ENCODE assay signal across 16 cellular contexts in genomic region chr7:127845497-127846214, GRCh38.
DNase-seq lines count a peak whose midpoint lies in the region; ATAC-seq, FAIRE-seq and TF ChIP-seq lines count a peak whose summit lies in the region.
"Had no signal": no experiment of that assay in that cellular context is flagged by ENCODE, and none has a peak within 500 bp of the region (broad histone marks: within the 10 kb centered on the region; RNA-seq: fewer than 3 reads in every experiment).

No MANE protein-coding gene starts in this region.

- no peak for FAIRE-seq in D721Med (lab: Jason Lieb, UNC)
- FAIRE-seq: RCC 7860 had no signal

- POLR2A ChIA-PET in WTC11 (lab: Charles Lee) = no interaction called here
- POLR2A ChIA-PET in GM10248 (lab: Yijun Ruan, JAX) = no interaction called here

- peaks cover 37% of the 10 kb centered on the region for H3K4me1 ChIP-seq in KMS-11 (ENCODE audit: low read depth, poor library complexity, severe bottlenecking)

- DNase-seq in NCI-H524 treated with DMSO at 0.1 percent for 48 hours (lab: John Stamatoyannopoulos, UW) = peak; percentile 22
- DNase-seq in endothelial cell (ENCODE audit: low spot score) = no peak
- peak; percentile 27 for DNase-seq in pons (ENCODE audit: low spot score)
- no peak for DNase-seq in WTC11 (ENCODE audit: low spot score)
- no peak for DNase-seq in GM10248 (ENCODE audit: extremely low spot score)
- no peak for DNase-seq in GOT3 (lab: John Stamatoyannopoulos, UW)
- DNase-seq in D721Med (ENCODE audit: insufficient read length, low spot score) = no peak
- DNase-seq: activated naive CD8-positive, alpha-beta T cell treated with anti-CD3 and anti-CD28 coated beads, Interleukin-2, amount 10 ng/mL, durations not matched to agents 7 days and 5 days; activated T-cell treated with anti-CD3 and anti-CD28 coated beads for 4 hours; dermis blood vessel endothelial cell; NCI-H345; occipital lobe; T-cell had no signal

- H3K4me1 Mint-ChIP-seq in endothelial cell (ENCODE audit: unreplicated experiment) = peaks cover 62% of the 10 kb centered on the region
- H3K4me1 Mint-ChIP-seq in WTC11 = peaks cover 30% of the 10 kb centered on the region

- TF ChIP-seq CTCF in KMS-11 (conservative IDR thresholded peaks at IDR 0.05; ENCODE audit: low read depth, low read length) (no peak), endothelial cell (IDR thresholded peaks at IDR 0.05; ENCODE audit: unreplicated experiment) (no peak), WTC11 (IDR thresholded peaks at IDR 0.05) (no peak), GM10248 (IDR thresholded peaks at IDR 0.05; ENCODE audit: control extremely low read depth, extremely low read depth, low read depth, missing control alignments) (no peak), D721Med (IDR thresholded peaks at IDR 0.05; ENCODE audit: insufficient read depth, missing control alignments) (no peak)

- H4K20me1 ChIP-seq in KMS-11 (ENCODE audit: insufficient read depth) = 0 out of 2 replicates have a peak, but pooled peaks cover 8% of the 10 kb centered on the region

- peaks cover 1% of the 10 kb centered on the region for H3K27me3 Mint-ChIP-seq in endothelial cell (ENCODE audit: unreplicated experiment)
- no peaks in the 10 kb centered on the region for H3K27me3 Mint-ChIP-seq in WTC11 (ENCODE audit: low read depth)
- H3K27me3 Mint-ChIP-seq: activated naive CD8-positive, alpha-beta T cell treated with anti-CD3 and anti-CD28 coated beads, Interleukin-2, amount 10 ng/mL, durations not matched to agents 7 days and 5 days; T-cell had no signal

- CTCF ChIA-PET in WTC11 (lab: Charles Lee) = no interaction called here
- CTCF ChIA-PET in GM10248 (lab: Yijun Ruan, JAX) = no interaction called here

- peak overlapping the region; percentile 22 for H3K27ac Mint-ChIP-seq in endothelial cell (ENCODE audit: unreplicated experiment)
- no peak overlapping the region for H3K27ac Mint-ChIP-seq in WTC11
- H3K27ac Mint-ChIP-seq: activated naive CD8-positive, alpha-beta T cell treated with anti-CD3 and anti-CD28 coated beads, Interleukin-2, amount 10 ng/mL, durations not matched to agents 7 days and 5 days; T-cell had no signal

- H3K4me3 Mint-ChIP-seq in endothelial cell (ENCODE audit: unreplicated experiment) = peak overlapping the region; percentile 6
- H3K4me3 Mint-ChIP-seq in WTC11 = no peak overlapping the region
- H3K4me3 Mint-ChIP-seq: activated naive CD8-positive, alpha-beta T cell treated with anti-CD3 and anti-CD28 coated beads, Interleukin-2, amount 10 ng/mL, durations not matched to agents 7 days and 5 days; T-cell had no signal

- H3K79me2 ChIP-seq in KMS-11 (ENCODE audit: insufficient read depth, low read depth) = no peaks in the 10 kb centered on the region

- H3K36me3 Mint-ChIP-seq in endothelial cell (ENCODE audit: low read depth, unreplicated experiment) = peaks cover 42% of the 10 kb centered on the region
- H3K36me3 Mint-ChIP-seq in WTC11 = peaks cover 2% of the 10 kb centered on the region; the same call in 1 of the 2 replicates

- H3K9me3 Mint-ChIP-seq in endothelial cell (ENCODE audit: unreplicated experiment) = no peaks in the 10 kb centered on the region
- H3K9me3 Mint-ChIP-seq in WTC11 = no peaks in the 10 kb centered on the region
- H3K9me3 Mint-ChIP-seq: activated naive CD8-positive, alpha-beta T cell treated with anti-CD3 and anti-CD28 coated beads, Interleukin-2, amount 10 ng/mL, durations not matched to agents 7 days and 5 days; T-cell had no signal

- H3K9ac ChIP-seq in KMS-11 = no peak overlapping the region

- peak overlapping the region; percentile 26; the same call in 1 of the 2 replicates for H3K4me2 ChIP-seq in KMS-11

- H3K27ac ChIP-seq in KMS-11 = peak overlapping the region; percentile 17
- H3K27ac ChIP-seq: thoracic aorta had no signal

- no peak overlapping the region for H2AFZ ChIP-seq in KMS-11 (ENCODE audit: low read depth)

- ATAC-seq in WTC11 = no peak
- ATAC-seq: T-cell had no signal

- H3K4me3 ChIP-seq in KMS-11 (IDR thresholded peaks at IDR 0.05; ENCODE audit: insufficient read depth, low read depth, low read length) = no peak overlapping the region
- H3K4me3 ChIP-seq: thoracic aorta had no signal

- H3K36me3 ChIP-seq in KMS-11 (ENCODE audit: insufficient read depth) = peaks cover 9% of the 10 kb centered on the region; the same call in 1 of the 2 replicates
- H3K36me3 ChIP-seq: thoracic aorta had no signal

- H3K27me3 ChIP-seq in KMS-11 (ENCODE audit: insufficient read depth, low read depth) = no peaks in the 10 kb centered on the region

TF ChIP-seq in WTC11, 78 proteins besides CTCF, POLR2A, EP300 and RAD21 (continues in another document):
- TF ChIP-seq NR1H2 (CRISPR knock-in tag; IDR thresholded peaks at IDR 0.05) (no peak), ZNF416 (CRISPR knock-in tag; IDR thresholded peaks at IDR 0.05) (no peak), CREB1 (CRISPR knock-in tag; IDR thresholded peaks at IDR 0.05) (no peak), MLX (CRISPR knock-in tag; IDR thresholded peaks at IDR 0.05) (no peak), RELA (CRISPR knock-in tag; IDR thresholded peaks at IDR 0.05; ENCODE audit: borderline replicate concordance) (no peak), KAT7 (CRISPR knock-in tag; IDR thresholded peaks at IDR 0.05; ENCODE audit: borderline replicate concordance) (no peak), ZNF512 (CRISPR knock-in tag; IDR thresholded peaks at IDR 0.05; ENCODE audit: borderline replicate concordance) (no peak), GTF2I (CRISPR knock-in tag; conservative IDR thresholded peaks at IDR 0.05) (no peak)
- TF ChIP-seq, protein P1, sequence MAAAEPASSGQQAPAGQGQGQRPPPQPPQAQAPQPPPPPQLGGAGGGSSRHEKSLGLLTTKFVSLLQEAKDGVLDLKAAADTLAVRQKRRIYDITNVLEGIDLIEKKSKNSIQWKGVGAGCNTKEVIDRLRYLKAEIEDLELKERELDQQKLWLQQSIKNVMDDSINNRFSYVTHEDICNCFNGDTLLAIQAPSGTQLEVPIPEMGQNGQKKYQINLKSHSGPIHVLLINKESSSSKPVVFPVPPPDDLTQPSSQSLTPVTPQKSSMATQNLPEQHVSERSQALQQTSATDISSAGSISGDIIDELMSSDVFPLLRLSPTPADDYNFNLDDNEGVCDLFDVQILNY (CRISPR knock-in tag; IDR thresholded peaks at IDR 0.05) = no peak
- TF ChIP-seq, protein P2, sequence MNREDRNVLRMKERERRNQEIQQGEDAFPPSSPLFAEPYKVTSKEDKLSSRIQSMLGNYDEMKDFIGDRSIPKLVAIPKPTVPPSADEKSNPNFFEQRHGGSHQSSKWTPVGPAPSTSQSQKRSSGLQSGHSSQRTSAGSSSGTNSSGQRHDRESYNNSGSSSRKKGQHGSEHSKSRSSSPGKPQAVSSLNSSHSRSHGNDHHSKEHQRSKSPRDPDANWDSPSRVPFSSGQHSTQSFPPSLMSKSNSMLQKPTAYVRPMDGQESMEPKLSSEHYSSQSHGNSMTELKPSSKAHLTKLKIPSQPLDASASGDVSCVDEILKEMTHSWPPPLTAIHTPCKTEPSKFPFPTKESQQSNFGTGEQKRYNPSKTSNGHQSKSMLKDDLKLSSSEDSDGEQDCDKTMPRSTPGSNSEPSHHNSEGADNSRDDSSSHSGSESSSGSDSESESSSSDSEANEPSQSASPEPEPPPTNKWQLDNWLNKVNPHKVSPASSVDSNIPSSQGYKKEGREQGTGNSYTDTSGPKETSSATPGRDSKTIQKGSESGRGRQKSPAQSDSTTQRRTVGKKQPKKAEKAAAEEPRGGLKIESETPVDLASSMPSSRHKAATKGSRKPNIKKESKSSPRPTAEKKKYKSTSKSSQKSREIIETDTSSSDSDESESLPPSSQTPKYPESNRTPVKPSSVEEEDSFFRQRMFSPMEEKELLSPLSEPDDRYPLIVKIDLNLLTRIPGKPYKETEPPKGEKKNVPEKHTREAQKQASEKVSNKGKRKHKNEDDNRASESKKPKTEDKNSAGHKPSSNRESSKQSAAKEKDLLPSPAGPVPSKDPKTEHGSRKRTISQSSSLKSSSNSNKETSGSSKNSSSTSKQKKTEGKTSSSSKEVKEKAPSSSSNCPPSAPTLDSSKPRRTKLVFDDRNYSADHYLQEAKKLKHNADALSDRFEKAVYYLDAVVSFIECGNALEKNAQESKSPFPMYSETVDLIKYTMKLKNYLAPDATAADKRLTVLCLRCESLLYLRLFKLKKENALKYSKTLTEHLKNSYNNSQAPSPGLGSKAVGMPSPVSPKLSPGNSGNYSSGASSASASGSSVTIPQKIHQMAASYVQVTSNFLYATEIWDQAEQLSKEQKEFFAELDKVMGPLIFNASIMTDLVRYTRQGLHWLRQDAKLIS (CRISPR knock-in tag; IDR thresholded peaks at IDR 0.05; ENCODE audit: borderline replicate concordance) = no peak

Comparison
In these comparisons a context has a peak if more than half of its experiments do, and no peak if none do; other contexts are left out.
1. DNase-seq: peak in NCI-H524 treated with DMSO at 0.1 percent for 48 hours (single experiment) and pons (single experiment); none in endothelial cell (single experiment), WTC11 (single experiment), GM10248 (single experiment), GOT3 (single experiment) and D721Med (single experiment).